ENCODE assay signal across 13 cellular contexts in genomic region chr14:56400426-56400825, GRCh38.
DNase-seq lines count a peak whose midpoint lies in the region; TF ChIP-seq lines count a peak whose summit lies in the region.
"Had no signal": no experiment of that assay in that cellular context is flagged by ENCODE, and none has a peak within 500 bp of the region (broad histone marks: within the 10 kb centered on the region; RNA-seq: fewer than 3 reads in every experiment).

No MANE protein-coding gene starts in this region.

- no peak overlapping the region for H3K4me3 ChIP-seq in PC-9
- H3K4me3 ChIP-seq in cardiac fibroblast (replicated peaks in 1 of 2; ENCODE audit: low read depth in 2 of 2, low read length in 2 of 2), result no peak overlapping the region
- H3K4me3 ChIP-seq in smooth muscle cell, result no peak overlapping the region
- H3K4me3 ChIP-seq: GM12878, GM23248 had no signal

- H3K4me1 ChIP-seq in PC-9 (replicated peaks; ENCODE audit: insufficient read depth), result peaks cover 6% of the 10 kb centered on the region
- H3K4me1 ChIP-seq in smooth muscle cell (ENCODE audit: low read depth), result no peaks in the 10 kb centered on the region
- H3K4me1 ChIP-seq: BE2C had no signal

- no peaks in the 10 kb centered on the region for H3K36me3 Mint-ChIP-seq in MCF 10A (ENCODE audit: insufficient read depth, unreplicated experiment)
- H3K36me3 Mint-ChIP-seq: CD4-positive, alpha-beta memory T cell had no signal

- H3K36me3 ChIP-seq in PC-9 (ENCODE audit: low read depth) (no peaks in the 10 kb centered on the region), smooth muscle cell (ENCODE audit: low read depth) (no peaks in the 10 kb centered on the region)
- H3K36me3 ChIP-seq: BE2C had no signal

- H3K4me3 Mint-ChIP-seq in MCF 10A (ENCODE audit: unreplicated experiment), result no peak overlapping the region
- H3K4me3 Mint-ChIP-seq: CD4-positive, alpha-beta memory T cell had no signal

- TF ChIP-seq CTCF in PC-9 (conservative IDR thresholded peaks at IDR 0.05) (no peak), cardiac fibroblast (IDR thresholded peaks at IDR 0.05; ENCODE audit: low read depth, low read length) (no peak), MCF 10A (IDR thresholded peaks at IDR 0.05; ENCODE audit: unreplicated experiment) (no peak), smooth muscle cell (IDR thresholded peaks at IDR 0.05; ENCODE audit: borderline replicate concordance, insufficient read depth, poor library complexity, severe bottlenecking) (no peak)

- no peaks in the 10 kb centered on the region for H3F3A ChIP-seq in PC-9 (ENCODE audit: insufficient read depth, low read depth)
- H3F3A ChIP-seq in smooth muscle cell (ENCODE audit: low read depth), result no peaks in the 10 kb centered on the region

- H3K4me2 ChIP-seq in PC-9 (peak overlapping the region; percentile 32; the same call in 1 of the 2 replicates), smooth muscle cell (no peak overlapping the region)

- BruUV-seq in PC-9 (replicated peaks; lab: Mats Ljungman, UMichigan) (no TSS peak), MCF 10A (replicated peaks; lab: Mats Ljungman, UMichigan) (no TSS peak)

- H3K9me3 ChIP-seq in PC-9 (ENCODE audit: insufficient read depth, low read depth) (no peaks in the 10 kb centered on the region), smooth muscle cell (replicated peaks; ENCODE audit: low read depth) (no peaks in the 10 kb centered on the region)
- H3K9me3 ChIP-seq: BE2C had no signal

- H2AFZ ChIP-seq in PC-9, result no peak overlapping the region
- no peak overlapping the region for H2AFZ ChIP-seq in smooth muscle cell (ENCODE audit: low read depth)
- H2AFZ ChIP-seq: GM23248 had no signal

- peaks cover 7% of the 10 kb centered on the region for H3K9me3 Mint-ChIP-seq in MCF 10A (ENCODE audit: unreplicated experiment)

- H3K9ac ChIP-seq in smooth muscle cell (ENCODE audit: low read depth), result no peak overlapping the region
- H3K9ac ChIP-seq: GM23248 had no signal

- H3K27ac ChIP-seq in PC-9, result no peak overlapping the region
- H3K27ac ChIP-seq in epithelial cell of prostate, result no peak overlapping the region
- H3K27ac ChIP-seq in smooth muscle cell (ENCODE audit: low read depth), result no peak overlapping the region
- H3K27ac ChIP-seq: C4-2B, GM23248 had no signal

- H3K79me2 ChIP-seq in PC-9 (ENCODE audit: low read depth) (no peaks in the 10 kb centered on the region), smooth muscle cell (ENCODE audit: low read depth) (no peaks in the 10 kb centered on the region)

- CTCF ChIA-PET in PC-9 (lab: Charles Lee), result interaction anchor here (0.5 kb wide), 1 partner anchor 926 kb away, joined by 3 read pairs; no protein-coding TSS in a partner anchor
- CTCF ChIA-PET in MCF 10A (lab: Yijun Ruan, JAX), result interaction anchor here (0.7 kb wide), 1 partner anchor 17 kb away, joined by 3 read pairs; no protein-coding TSS in a partner anchor

- no peaks in the 10 kb centered on the region for H4K20me1 ChIP-seq in PC-9 (ENCODE audit: insufficient read depth)
- H4K20me1 ChIP-seq in smooth muscle cell (ENCODE audit: low read depth), result no peaks in the 10 kb centered on the region

- DNase-seq in PC-9 (peak in 1 of 2 experiments; percentile 72), cardiac fibroblast (ENCODE audit: low read depth in 2 of 2) (peak; percentile 23 to 48), epithelial cell of prostate (ENCODE audit: low read depth, low spot score) (peak; percentile 8), MCF 10A (ENCODE audit: unreplicated experiment) (no peak), smooth muscle cell (lab: John Stamatoyannopoulos, UW; ENCODE audit: unreplicated experiment) (no peak), mesenteric fat pad (ENCODE audit: low spot score) (no peak)
- DNase-seq in activated T-cell treated with anti-CD3 and anti-CD28 coated beads, Interleukin-2, amount 50 U/mL, for 48 hours, result no peak
- DNase-seq: BE2C; CD4-positive, alpha-beta memory T cell; DMS79; GM23248 had no signal

- POLR2A ChIA-PET in PC-9 (lab: Charles Lee; ENCODE audit: unreplicated experiment) (interaction anchor here (0.8 kb wide), 1 partner anchor 76 kb away, joined by 5 read pairs; no protein-coding TSS in a partner anchor), MCF 10A (lab: Yijun Ruan, JAX) (no interaction called here)

- intact Hi-C loops in PC-9 (cut with micrococcal nuclease; ENCODE audit: unreplicated experiment) (no loop called here), MCF 10A (cut with micrococcal nuclease) (no loop called here)

- H3K27me3 ChIP-seq in PC-9 (ENCODE audit: insufficient read depth, low read depth) (no peaks in the 10 kb centered on the region), smooth muscle cell (ENCODE audit: low read depth) (no peaks in the 10 kb centered on the region)
- H3K27me3 ChIP-seq: BE2C had no signal

- no peak overlapping the region for H3K27ac Mint-ChIP-seq in MCF 10A (ENCODE audit: low read depth, unreplicated experiment)
- H3K27ac Mint-ChIP-seq: CD4-positive, alpha-beta memory T cell had no signal

- WGBS in smooth muscle cell (ENCODE audit: low lambda C conversion rate), result 45% methylated on average over 1 of the region's 1 CpG

- no peaks in the 10 kb centered on the region for H3K27me3 Mint-ChIP-seq in MCF 10A (ENCODE audit: insufficient read depth, unreplicated experiment)

- H3K9me2 ChIP-seq in PC-9 (ENCODE audit: insufficient read depth), result no peaks in the 10 kb centered on the region

- H3K4me1 Mint-ChIP-seq in MCF 10A (ENCODE audit: insufficient read depth, unreplicated experiment), result no peaks in the 10 kb centered on the region
- H3K4me1 Mint-ChIP-seq: CD4-positive, alpha-beta memory T cell had no signal

Comparison
In these comparisons a context has a peak if more than half of its experiments do, and no peak if none do; other contexts are left out.
1. DNase-seq: peak in cardiac fibroblast (2 of 2) and epithelial cell of prostate (single experiment); none in MCF 10A (single experiment), activated T-cell treated with anti-CD3 and anti-CD28 coated beads, Interleukin-2, amount 50 U/mL, for 48 hours (0 of 2), smooth muscle cell (single experiment) and mesenteric fat pad (single experiment).